1 cellular context compared by ENCODE assay signal in the genomic region with DNA sequence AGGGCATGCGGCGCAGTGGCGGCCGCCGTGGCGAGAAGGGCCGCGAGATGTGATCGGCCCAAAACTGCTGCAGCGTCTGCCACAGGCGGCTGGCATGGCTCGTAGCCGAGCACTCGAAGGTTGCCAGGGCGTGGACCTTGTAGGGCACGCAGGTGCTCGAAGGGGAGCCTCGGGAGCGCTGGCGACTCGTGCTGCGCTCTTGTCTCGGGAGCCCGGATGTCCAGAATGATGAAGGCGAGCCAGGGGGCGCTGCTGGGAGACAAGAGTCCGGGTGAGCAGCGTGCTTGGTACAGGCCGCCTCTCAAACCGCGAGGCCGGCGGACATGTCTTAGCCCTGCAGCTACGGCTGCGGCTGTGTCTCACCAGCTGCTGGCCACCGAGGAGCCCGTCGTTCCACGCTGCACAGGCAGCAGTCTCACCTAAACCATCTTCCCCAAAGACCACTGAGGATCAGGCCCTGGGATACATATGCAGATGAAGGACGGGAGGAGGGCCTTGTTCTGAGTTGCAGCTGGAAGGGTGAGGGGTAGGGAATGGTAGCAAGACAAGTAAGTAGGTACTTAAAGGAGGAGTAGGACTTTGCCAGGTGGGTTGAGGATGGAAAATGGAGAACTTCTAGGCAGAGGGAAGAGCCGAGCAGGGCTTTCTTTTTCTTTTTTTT.
TF ChIP-seq lines count a peak whose summit lies in the region.

No MANE protein-coding gene starts in this region.

TF ChIP-seq in GM12878, 131 proteins besides CTCF, POLR2A, EP300 and RAD21:
- TF ChIP-seq ATF7 (IDR thresholded peaks at IDR 0.05; ENCODE audit: low read depth) (peak; percentile 19; the same call in 1 of the 2 replicates), KAT2A (conservative IDR thresholded peaks at IDR 0.05; ENCODE audit: control insufficient read depth, low read depth, low read length) (no peak), HCFC1 (IDR thresholded peaks at IDR 0.05; ENCODE audit: low read length) (peak; percentile 15; the same call in 1 of the 2 replicates), MXI1 (IDR thresholded peaks at IDR 0.05; ENCODE audit: low read depth, low read length) (peak; percentile 80), IKZF1 (conservative IDR thresholded peaks at IDR 0.05) (peak; percentile 41; the same call in 1 of the 2 replicates), ZNF622 (IDR thresholded peaks at IDR 0.05) (no peak), ASH2L (IDR thresholded peaks at IDR 0.05; ENCODE audit: borderline replicate concordance, low read depth) (no peak), GATAD2B (conservative IDR thresholded peaks at IDR 0.05; ENCODE audit: low read depth) (peak; percentile 74), STAT1 (conservative IDR thresholded peaks at IDR 0.05) (0 out of 2 replicates have a peak, but pooled peaks have one; percentile 8), IKZF2 (IDR thresholded peaks at IDR 0.05) (peak in 1 of 2 experiments; percentile 16; a peak in 1 of 4 replicates), LARP7 (IDR thresholded peaks at IDR 0.05) (peak; percentile 82; the same call in 1 of the 2 replicates), YY1 (IDR thresholded peaks at IDR 0.05; ENCODE audit: low read depth, low read length) (peak; percentile 66), HDGF (IDR thresholded peaks at IDR 0.05) (peak; percentile 59; the same call in 1 of the 2 replicates), RB1 (IDR thresholded peaks at IDR 0.05; ENCODE audit: borderline replicate concordance) (0 out of 2 replicates have a peak, but pooled peaks have one; percentile 24), TCF12 (IDR thresholded peaks at IDR 0.05; ENCODE audit: low read depth, low read length) (0 out of 2 replicates have a peak, but pooled peaks have one; percentile 43), BHLHE40 (IDR thresholded peaks at IDR 0.05; ENCODE audit: borderline replicate concordance in 1 of 2, low read depth in 2 of 2, low read length in 1 of 2) (peak; percentile 69 to 82), MEF2B (IDR thresholded peaks at IDR 0.05; ENCODE audit: partially characterized antibody, poor library complexity, severe bottlenecking) (peak; percentile 27), SMARCA5 (IDR thresholded peaks at IDR 0.05) (peak; percentile 76), MYC (IDR thresholded peaks at IDR 0.05; ENCODE audit: insufficient read depth, insufficient read length, insufficient replicate concordance, low read length, severe bottlenecking) (no peak)
- TF ChIP-seq, protein P1, sequence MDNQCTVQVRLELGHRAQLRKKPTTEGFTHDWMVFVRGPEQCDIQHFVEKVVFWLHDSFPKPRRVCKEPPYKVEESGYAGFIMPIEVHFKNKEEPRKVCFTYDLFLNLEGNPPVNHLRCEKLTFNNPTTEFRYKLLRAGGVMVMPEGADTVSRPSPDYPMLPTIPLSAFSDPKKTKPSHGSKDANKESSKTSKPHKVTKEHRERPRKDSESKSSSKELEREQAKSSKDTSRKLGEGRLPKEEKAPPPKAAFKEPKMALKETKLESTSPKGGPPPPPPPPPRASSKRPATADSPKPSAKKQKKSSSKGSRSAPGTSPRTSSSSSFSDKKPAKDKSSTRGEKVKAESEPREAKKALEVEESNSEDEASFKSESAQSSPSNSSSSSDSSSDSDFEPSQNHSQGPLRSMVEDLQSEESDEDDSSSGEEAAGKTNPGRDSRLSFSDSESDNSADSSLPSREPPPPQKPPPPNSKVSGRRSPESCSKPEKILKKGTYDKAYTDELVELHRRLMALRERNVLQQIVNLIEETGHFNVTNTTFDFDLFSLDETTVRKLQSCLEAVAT (IDR thresholded peaks at IDR 0.05): peak; percentile 86
- TF ChIP-seq, protein P2, sequence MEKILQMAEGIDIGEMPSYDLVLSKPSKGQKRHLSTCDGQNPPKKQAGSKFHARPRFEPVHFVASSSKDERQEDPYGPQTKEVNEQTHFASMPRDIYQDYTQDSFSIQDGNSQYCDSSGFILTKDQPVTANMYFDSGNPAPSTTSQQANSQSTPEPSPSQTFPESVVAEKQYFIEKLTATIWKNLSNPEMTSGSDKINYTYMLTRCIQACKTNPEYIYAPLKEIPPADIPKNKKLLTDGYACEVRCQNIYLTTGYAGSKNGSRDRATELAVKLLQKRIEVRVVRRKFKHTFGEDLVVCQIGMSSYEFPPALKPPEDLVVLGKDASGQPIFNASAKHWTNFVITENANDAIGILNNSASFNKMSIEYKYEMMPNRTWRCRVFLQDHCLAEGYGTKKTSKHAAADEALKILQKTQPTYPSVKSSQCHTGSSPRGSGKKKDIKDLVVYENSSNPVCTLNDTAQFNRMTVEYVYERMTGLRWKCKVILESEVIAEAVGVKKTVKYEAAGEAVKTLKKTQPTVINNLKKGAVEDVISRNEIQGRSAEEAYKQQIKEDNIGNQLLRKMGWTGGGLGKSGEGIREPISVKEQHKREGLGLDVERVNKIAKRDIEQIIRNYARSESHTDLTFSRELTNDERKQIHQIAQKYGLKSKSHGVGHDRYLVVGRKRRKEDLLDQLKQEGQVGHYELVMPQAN (conservative IDR thresholded peaks at IDR 0.05): peak; percentile 18
- TF ChIP-seq, protein P3, sequence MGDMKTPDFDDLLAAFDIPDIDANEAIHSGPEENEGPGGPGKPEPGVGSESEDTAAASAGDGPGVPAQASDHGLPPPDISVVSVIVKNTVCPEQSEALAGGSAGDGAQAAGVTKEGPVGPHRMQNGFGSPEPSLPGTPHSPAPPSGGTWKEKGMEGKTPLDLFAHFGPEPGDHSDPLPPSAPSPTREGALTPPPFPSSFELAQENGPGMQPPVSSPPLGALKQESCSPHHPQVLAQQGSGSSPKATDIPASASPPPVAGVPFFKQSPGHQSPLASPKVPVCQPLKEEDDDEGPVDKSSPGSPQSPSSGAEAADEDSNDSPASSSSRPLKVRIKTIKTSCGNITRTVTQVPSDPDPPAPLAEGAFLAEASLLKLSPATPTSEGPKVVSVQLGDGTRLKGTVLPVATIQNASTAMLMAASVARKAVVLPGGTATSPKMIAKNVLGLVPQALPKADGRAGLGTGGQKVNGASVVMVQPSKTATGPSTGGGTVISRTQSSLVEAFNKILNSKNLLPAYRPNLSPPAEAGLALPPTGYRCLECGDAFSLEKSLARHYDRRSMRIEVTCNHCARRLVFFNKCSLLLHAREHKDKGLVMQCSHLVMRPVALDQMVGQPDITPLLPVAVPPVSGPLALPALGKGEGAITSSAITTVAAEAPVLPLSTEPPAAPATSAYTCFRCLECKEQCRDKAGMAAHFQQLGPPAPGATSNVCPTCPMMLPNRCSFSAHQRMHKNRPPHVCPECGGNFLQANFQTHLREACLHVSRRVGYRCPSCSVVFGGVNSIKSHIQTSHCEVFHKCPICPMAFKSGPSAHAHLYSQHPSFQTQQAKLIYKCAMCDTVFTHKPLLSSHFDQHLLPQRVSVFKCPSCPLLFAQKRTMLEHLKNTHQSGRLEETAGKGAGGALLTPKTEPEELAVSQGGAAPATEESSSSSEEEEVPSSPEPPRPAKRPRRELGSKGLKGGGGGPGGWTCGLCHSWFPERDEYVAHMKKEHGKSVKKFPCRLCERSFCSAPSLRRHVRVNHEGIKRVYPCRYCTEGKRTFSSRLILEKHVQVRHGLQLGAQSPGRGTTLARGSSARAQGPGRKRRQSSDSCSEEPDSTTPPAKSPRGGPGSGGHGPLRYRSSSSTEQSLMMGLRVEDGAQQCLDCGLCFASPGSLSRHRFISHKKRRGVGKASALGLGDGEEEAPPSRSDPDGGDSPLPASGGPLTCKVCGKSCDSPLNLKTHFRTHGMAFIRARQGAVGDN (IDR thresholded peaks at IDR 0.05): peak; percentile 100
- TF ChIP-seq, protein P4, sequence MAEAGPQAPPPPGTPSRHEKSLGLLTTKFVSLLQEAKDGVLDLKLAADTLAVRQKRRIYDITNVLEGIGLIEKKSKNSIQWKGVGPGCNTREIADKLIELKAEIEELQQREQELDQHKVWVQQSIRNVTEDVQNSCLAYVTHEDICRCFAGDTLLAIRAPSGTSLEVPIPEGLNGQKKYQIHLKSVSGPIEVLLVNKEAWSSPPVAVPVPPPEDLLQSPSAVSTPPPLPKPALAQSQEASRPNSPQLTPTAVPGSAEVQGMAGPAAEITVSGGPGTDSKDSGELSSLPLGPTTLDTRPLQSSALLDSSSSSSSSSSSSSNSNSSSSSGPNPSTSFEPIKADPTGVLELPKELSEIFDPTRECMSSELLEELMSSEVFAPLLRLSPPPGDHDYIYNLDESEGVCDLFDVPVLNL (IDR thresholded peaks at IDR 0.05; ENCODE audit: low read depth, low read length): no peak
- TF ChIP-seq, protein P5, sequence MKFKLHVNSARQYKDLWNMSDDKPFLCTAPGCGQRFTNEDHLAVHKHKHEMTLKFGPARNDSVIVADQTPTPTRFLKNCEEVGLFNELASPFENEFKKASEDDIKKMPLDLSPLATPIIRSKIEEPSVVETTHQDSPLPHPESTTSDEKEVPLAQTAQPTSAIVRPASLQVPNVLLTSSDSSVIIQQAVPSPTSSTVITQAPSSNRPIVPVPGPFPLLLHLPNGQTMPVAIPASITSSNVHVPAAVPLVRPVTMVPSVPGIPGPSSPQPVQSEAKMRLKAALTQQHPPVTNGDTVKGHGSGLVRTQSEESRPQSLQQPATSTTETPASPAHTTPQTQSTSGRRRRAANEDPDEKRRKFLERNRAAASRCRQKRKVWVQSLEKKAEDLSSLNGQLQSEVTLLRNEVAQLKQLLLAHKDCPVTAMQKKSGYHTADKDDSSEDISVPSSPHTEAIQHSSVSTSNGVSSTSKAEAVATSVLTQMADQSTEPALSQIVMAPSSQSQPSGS (IDR thresholded peaks at IDR 0.05; ENCODE audit: low read length): no peak
- TF ChIP-seq, protein P6, sequence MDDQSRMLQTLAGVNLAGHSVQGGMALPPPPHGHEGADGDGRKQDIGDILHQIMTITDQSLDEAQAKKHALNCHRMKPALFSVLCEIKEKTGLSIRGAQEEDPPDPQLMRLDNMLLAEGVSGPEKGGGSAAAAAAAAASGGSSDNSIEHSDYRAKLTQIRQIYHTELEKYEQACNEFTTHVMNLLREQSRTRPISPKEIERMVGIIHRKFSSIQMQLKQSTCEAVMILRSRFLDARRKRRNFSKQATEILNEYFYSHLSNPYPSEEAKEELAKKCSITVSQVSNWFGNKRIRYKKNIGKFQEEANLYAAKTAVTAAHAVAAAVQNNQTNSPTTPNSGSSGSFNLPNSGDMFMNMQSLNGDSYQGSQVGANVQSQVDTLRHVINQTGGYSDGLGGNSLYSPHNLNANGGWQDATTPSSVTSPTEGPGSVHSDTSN (IDR thresholded peaks at IDR 0.05; ENCODE audit: insufficient replicate concordance, low read depth, low read length): no peak
- TF ChIP-seq, protein P7, sequence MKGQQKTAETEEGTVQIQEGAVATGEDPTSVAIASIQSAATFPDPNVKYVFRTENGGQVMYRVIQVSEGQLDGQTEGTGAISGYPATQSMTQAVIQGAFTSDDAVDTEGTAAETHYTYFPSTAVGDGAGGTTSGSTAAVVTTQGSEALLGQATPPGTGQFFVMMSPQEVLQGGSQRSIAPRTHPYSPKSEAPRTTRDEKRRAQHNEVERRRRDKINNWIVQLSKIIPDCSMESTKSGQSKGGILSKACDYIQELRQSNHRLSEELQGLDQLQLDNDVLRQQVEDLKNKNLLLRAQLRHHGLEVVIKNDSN (IDR thresholded peaks at IDR 0.05; ENCODE audit: borderline replicate concordance, extremely low read length, insufficient read depth, low read depth, low read length): no peak
- TF ChIP-seq, protein P8, sequence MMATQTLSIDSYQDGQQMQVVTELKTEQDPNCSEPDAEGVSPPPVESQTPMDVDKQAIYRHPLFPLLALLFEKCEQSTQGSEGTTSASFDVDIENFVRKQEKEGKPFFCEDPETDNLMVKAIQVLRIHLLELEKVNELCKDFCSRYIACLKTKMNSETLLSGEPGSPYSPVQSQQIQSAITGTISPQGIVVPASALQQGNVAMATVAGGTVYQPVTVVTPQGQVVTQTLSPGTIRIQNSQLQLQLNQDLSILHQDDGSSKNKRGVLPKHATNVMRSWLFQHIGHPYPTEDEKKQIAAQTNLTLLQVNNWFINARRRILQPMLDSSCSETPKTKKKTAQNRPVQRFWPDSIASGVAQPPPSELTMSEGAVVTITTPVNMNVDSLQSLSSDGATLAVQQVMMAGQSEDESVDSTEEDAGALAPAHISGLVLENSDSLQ (IDR thresholded peaks at IDR 0.05): peak; percentile 37; the same call in 1 of the 2 replicates
- TF ChIP-seq, protein P9, sequence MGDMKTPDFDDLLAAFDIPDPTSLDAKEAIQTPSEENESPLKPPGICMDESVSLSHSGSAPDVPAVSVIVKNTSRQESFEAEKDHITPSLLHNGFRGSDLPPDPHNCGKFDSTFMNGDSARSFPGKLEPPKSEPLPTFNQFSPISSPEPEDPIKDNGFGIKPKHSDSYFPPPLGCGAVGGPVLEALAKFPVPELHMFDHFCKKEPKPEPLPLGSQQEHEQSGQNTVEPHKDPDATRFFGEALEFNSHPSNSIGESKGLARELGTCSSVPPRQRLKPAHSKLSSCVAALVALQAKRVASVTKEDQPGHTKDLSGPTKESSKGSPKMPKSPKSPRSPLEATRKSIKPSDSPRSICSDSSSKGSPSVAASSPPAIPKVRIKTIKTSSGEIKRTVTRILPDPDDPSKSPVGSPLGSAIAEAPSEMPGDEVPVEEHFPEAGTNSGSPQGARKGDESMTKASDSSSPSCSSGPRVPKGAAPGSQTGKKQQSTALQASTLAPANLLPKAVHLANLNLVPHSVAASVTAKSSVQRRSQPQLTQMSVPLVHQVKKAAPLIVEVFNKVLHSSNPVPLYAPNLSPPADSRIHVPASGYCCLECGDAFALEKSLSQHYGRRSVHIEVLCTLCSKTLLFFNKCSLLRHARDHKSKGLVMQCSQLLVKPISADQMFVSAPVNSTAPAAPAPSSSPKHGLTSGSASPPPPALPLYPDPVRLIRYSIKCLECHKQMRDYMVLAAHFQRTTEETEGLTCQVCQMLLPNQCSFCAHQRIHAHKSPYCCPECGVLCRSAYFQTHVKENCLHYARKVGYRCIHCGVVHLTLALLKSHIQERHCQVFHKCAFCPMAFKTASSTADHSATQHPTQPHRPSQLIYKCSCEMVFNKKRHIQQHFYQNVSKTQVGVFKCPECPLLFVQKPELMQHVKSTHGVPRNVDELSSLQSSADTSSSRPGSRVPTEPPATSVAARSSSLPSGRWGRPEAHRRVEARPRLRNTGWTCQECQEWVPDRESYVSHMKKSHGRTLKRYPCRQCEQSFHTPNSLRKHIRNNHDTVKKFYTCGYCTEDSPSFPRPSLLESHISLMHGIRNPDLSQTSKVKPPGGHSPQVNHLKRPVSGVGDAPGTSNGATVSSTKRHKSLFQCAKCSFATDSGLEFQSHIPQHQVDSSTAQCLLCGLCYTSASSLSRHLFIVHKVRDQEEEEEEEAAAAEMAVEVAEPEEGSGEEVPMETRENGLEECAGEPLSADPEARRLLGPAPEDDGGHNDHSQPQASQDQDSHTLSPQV (IDR thresholded peaks at IDR 0.05): peak; percentile 80
- TF ChIP-seq, protein P10, sequence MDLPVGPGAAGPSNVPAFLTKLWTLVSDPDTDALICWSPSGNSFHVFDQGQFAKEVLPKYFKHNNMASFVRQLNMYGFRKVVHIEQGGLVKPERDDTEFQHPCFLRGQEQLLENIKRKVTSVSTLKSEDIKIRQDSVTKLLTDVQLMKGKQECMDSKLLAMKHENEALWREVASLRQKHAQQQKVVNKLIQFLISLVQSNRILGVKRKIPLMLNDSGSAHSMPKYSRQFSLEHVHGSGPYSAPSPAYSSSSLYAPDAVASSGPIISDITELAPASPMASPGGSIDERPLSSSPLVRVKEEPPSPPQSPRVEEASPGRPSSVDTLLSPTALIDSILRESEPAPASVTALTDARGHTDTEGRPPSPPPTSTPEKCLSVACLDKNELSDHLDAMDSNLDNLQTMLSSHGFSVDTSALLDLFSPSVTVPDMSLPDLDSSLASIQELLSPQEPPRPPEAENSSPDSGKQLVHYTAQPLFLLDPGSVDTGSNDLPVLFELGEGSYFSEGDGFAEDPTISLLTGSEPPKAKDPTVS (IDR thresholded peaks at IDR 0.05; ENCODE audit: low read depth, low read length): no peak
- TF ChIP-seq, protein P11, sequence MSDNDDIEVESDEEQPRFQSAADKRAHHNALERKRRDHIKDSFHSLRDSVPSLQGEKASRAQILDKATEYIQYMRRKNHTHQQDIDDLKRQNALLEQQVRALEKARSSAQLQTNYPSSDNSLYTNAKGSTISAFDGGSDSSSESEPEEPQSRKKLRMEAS (IDR thresholded peaks at IDR 0.05; ENCODE audit: low read depth, low read length): peak; percentile 95
TF ChIP-seq in GM12878: peak in this region for 21.
